10 cellular contexts compared by ENCODE assay signal in genomic region chr14:29085546-29085945, GRCh38.
DNase-seq lines count a peak whose midpoint lies in the region; ATAC-seq, FAIRE-seq and TF ChIP-seq lines count a peak whose summit lies in the region.
"Had no signal": no experiment of that assay in that cellular context is flagged by ENCODE, and none has a peak within 500 bp of the region (broad histone marks: within the 10 kb centered on the region; RNA-seq: fewer than 3 reads in every experiment).

No MANE protein-coding gene starts in this region.

- WGBS in H1 (ENCODE audit: extremely low coverage in 1 of 2, insufficient coverage in 1 of 2, insufficient read length in 1 of 2, insufficient replicate concordance in 2 of 2, low coverage in 1 of 2, low lambda C conversion rate in 2 of 2, missing lambda C conversion rate in 1 of 2), 2 experiments = 26% methylated on average over 3 of the region's 3 CpGs; no CpG with 5 or more reads in 1 of the 2 experiments
- 13 to 35% (median 19%) methylated on average over 3 of the region's 3 CpGs for WGBS in spleen, 5 donors

- no peak overlapping the region for H2BK5ac ChIP-seq in H1 (ENCODE audit: low read depth, low read length)

- no peaks in the 10 kb centered on the region for H3K23me2 ChIP-seq in H1 (ENCODE audit: low read depth, low read length)

- no peak overlapping the region for H2BK12ac ChIP-seq in H1 (ENCODE audit: low read depth, low read length)

- H3K18ac ChIP-seq in H1 (ENCODE audit: extremely low read depth, low read length) = no peak overlapping the region

- no peak overlapping the region for H2AK5ac ChIP-seq in H1 (ENCODE audit: low read depth, low read length)

- H3K27ac ChIP-seq in H1 (ENCODE audit: low read depth, low read length) = no peak overlapping the region
- no peak overlapping the region for H3K27ac ChIP-seq in osteoblast (ENCODE audit: low read depth, low read length)
- no peak overlapping the region for H3K27ac ChIP-seq in spleen

- H3K27me3 ChIP-seq in H1 (replicated peaks in 1 of 4; ENCODE audit: control insufficient read depth in 3 of 4, extremely low read depth in 1 of 4, insufficient read depth in 3 of 4, low read length in 3 of 4) = no peaks in the 10 kb centered on the region
- H3K27me3 ChIP-seq in osteoblast (ENCODE audit: insufficient read depth, low read length) = no peaks in the 10 kb centered on the region
- no peaks in the 10 kb centered on the region for H3K27me3 ChIP-seq in spleen (replicated peaks in 1 of 7)

- H2AFZ ChIP-seq in H1 (ENCODE audit: low read length) (no peak overlapping the region), osteoblast (ENCODE audit: low read length) (no peak overlapping the region)

- FAIRE-seq in H1 (lab: Jason Lieb, UNC) = peak; percentile 96
- FAIRE-seq: GM12891 had no signal

- POLR2A ChIA-PET in H1 (lab: Charles Lee; ENCODE audit: partially characterized antibody) = interaction anchor here (0.5 to 0.6 kb wide), 2 partner anchors 83 to 1172 kb away, joined by 3 read pairs; no protein-coding TSS in a partner anchor

- no peak overlapping the region for H4K91ac ChIP-seq in H1 (replicated peaks; ENCODE audit: insufficient read length, low read length)

- H3K9ac ChIP-seq in H1 (replicated peaks in 1 of 4; ENCODE audit: extremely low read depth in 1 of 4, low read depth in 3 of 4, low read length in 3 of 4) = no peak overlapping the region

- no peaks in the 10 kb centered on the region for H3K9me3 ChIP-seq in H1 (ENCODE audit: insufficient read depth in 2 of 2, low read depth in 1 of 2, low read length in 1 of 2)
- H3K9me3 ChIP-seq in osteoblast (ENCODE audit: low read depth, low read length) = no peaks in the 10 kb centered on the region
- peaks cover 0 to 11% (median 3%) of the 10 kb centered on the region in 8 donors for H3K9me3 ChIP-seq in spleen

- peak; percentile 26 to 28; a peak in 2 of 4 replicates for TF ChIP-seq RAD21 in H1 (IDR thresholded peaks at IDR 0.05 in 1 of 2, conservative IDR thresholded peaks at IDR 0.05 in 1 of 2; ENCODE audit: low read depth in 2 of 2, low read length in 2 of 2)

- intact Hi-C loops in spleen (cut with DNase I; ENCODE audit: low total_unique reads) = no loop called here

- H2BK20ac ChIP-seq in H1 (ENCODE audit: low read length) = no peak overlapping the region

- H4K5ac ChIP-seq in H1 (ENCODE audit: insufficient read length, low read depth, low read length) = no peak overlapping the region

- no peak overlapping the region for H3K56ac ChIP-seq in H1 (replicated peaks; ENCODE audit: insufficient read length, low read depth, low read length)

- H2BK120ac ChIP-seq in H1 (replicated peaks; ENCODE audit: low read depth, low read length) = no peak overlapping the region

- no peak overlapping the region for H3K4ac ChIP-seq in H1 (replicated peaks; ENCODE audit: insufficient read length, low read depth, low read length)

- ATAC-seq in GM18508 (IDR thresholded peaks at IDR 0.05; ENCODE audit: insufficient read depth, unreplicated experiment) = peak; percentile 63
- no peak for ATAC-seq in HG02610 (IDR thresholded peaks at IDR 0.05; ENCODE audit: unreplicated experiment)

- no peaks in the 10 kb centered on the region for H3K79me2 ChIP-seq in H1 (ENCODE audit: control insufficient read depth in 1 of 2, insufficient read depth in 2 of 2, low read length in 2 of 2)
- H3K79me2 ChIP-seq in osteoblast (ENCODE audit: insufficient read depth, low read length) = no peaks in the 10 kb centered on the region

- H3K4me1 ChIP-seq in H1 (replicated peaks in 1 of 4; ENCODE audit: control insufficient read depth in 3 of 4, insufficient read depth in 4 of 4, low read length in 3 of 4) = no peaks in the 10 kb centered on the region
- H3K4me1 ChIP-seq in osteoblast (ENCODE audit: insufficient read depth, low read length) = no peaks in the 10 kb centered on the region
- no peaks in the 10 kb centered on the region for H3K4me1 ChIP-seq in spleen

- DNase-seq in LoVo (ENCODE audit: low spot score) = peak; percentile 4
- DNase-seq in H1 (ENCODE audit: low read depth in 1 of 2, low spot score in 2 of 2) = peak in 1 of 2 experiments; percentile 5
- no peak for DNase-seq in osteoblast (ENCODE audit: insufficient read length, low spot score, missing footprints)
- DNase-seq in spleen = no peak
- DNase-seq in hepatic stellate cell (ENCODE audit: low spot score) = no peak
- DNase-seq: activated B cell treated with CpG ODN at 0.5 μM for 24 hours; activated naive CD4-positive, alpha-beta T cell treated with anti-CD3 and anti-CD28 coated beads, Interleukin-2, amount 50 U/mL, for 16 hours had no signal

- H3K23ac ChIP-seq in H1 (ENCODE audit: insufficient read length) = no peak overlapping the region

- no peak for TF ChIP-seq POLR2A in H1 (IDR thresholded peaks at IDR 0.05; ENCODE audit: control extremely low read depth in 1 of 2, low read depth in 2 of 2, low read length in 2 of 2)
- TF ChIP-seq POLR2A in spleen (IDR thresholded peaks at IDR 0.05) = no peak

- H3K4me2 ChIP-seq in H1 (ENCODE audit: insufficient read depth in 1 of 2, low read depth in 2 of 2, low read length in 2 of 2) = no peak overlapping the region
- no peak overlapping the region for H3K4me2 ChIP-seq in osteoblast (ENCODE audit: insufficient read depth, low read length)

- H2BK15ac ChIP-seq in H1 (ENCODE audit: low read length) = no peak overlapping the region

- CTCF ChIA-PET in H1 (lab: Charles Lee; ENCODE audit: partially characterized antibody) = interaction anchor here (0.7 to 2.1 kb wide), 9 partner anchors 9 to 130 kb away, joined by 3 to 6 read pairs (median 3); no protein-coding TSS in a partner anchor

- peak in 2 of 3 experiments; percentile 36 to 67; a peak in 2 of 4 replicates for TF ChIP-seq CTCF in H1 (IDR thresholded peaks at IDR 0.05; ENCODE audit: control extremely low read depth in 1 of 3, insufficient read depth in 1 of 3, low read depth in 1 of 3, low read length in 3 of 3)
- peak; percentile 41 for TF ChIP-seq CTCF in osteoblast (IDR thresholded peaks at IDR 0.05; ENCODE audit: extremely low read depth, low read depth, low read length)
- TF ChIP-seq CTCF in spleen (IDR thresholded peaks at IDR 0.05 in 8 of 11, conservative IDR thresholded peaks at IDR 0.05 in 3 of 11) = peak in 1 of 11 experiments; percentile 9

- H3K79me1 ChIP-seq in H1 (ENCODE audit: low read depth, low read length) = no peaks in the 10 kb centered on the region

- H4K8ac ChIP-seq in H1 (ENCODE audit: extremely low read depth, insufficient read depth, low read length) = no peak overlapping the region

- H3K36me3 ChIP-seq in H1 (ENCODE audit: control insufficient read depth in 2 of 4, insufficient read depth in 4 of 4, low read length in 3 of 4) (no peaks in the 10 kb centered on the region), osteoblast (ENCODE audit: insufficient read depth, low read length) (no peaks in the 10 kb centered on the region), spleen (no peaks in the 10 kb centered on the region)

- TF ChIP-seq EP300 in H1 (IDR thresholded peaks at IDR 0.05; ENCODE audit: borderline replicate concordance in 1 of 2, low read depth in 2 of 2, low read length in 2 of 2) = no peak

- no peak overlapping the region for H3K14ac ChIP-seq in H1 (ENCODE audit: insufficient read length)

- no peak overlapping the region for H3K4me3 ChIP-seq in H1 (ENCODE audit: extremely low read depth in 1 of 4, insufficient read depth in 2 of 4, low read depth in 3 of 4, low read length in 4 of 4)
- H3K4me3 ChIP-seq in osteoblast (ENCODE audit: insufficient read depth, low read length) = no peak overlapping the region
- H3K4me3 ChIP-seq in spleen = no peak overlapping the region

- H4K20me1 ChIP-seq in H1 (replicated peaks in 1 of 2; ENCODE audit: control insufficient read depth in 1 of 2, insufficient read depth in 2 of 2, low read length in 2 of 2) (no peaks in the 10 kb centered on the region), osteoblast (ENCODE audit: insufficient read depth, low read length) (no peaks in the 10 kb centered on the region)

TF ChIP-seq in H1, 55 proteins besides CTCF, POLR2A, EP300 and RAD21 (continues in another document):
- TF ChIP-seq TCF12 (IDR thresholded peaks at IDR 0.05; ENCODE audit: low read depth, low read length) (no peak), RXRA (IDR thresholded peaks at IDR 0.05; ENCODE audit: insufficient read depth, low read depth, low read length) (no peak), CBX8 (IDR thresholded peaks at IDR 0.05; ENCODE audit: borderline replicate concordance, low read depth, low read length) (no peak), TAF7 (optimal IDR thresholded peaks at IDR 0.05; ENCODE audit: borderline replicate concordance, low read depth, low read length) (no peak), RFX5 (IDR thresholded peaks at IDR 0.05; ENCODE audit: borderline replicate concordance, low read depth, low read length) (no peak), CEBPB (IDR thresholded peaks at IDR 0.05; ENCODE audit: low read depth, low read length) (no peak), CHD2 (IDR thresholded peaks at IDR 0.05; ENCODE audit: low read length) (no peak), POU5F1 (IDR thresholded peaks at IDR 0.05; ENCODE audit: low read depth, low read length) (no peak), GABPA (IDR thresholded peaks at IDR 0.05; ENCODE audit: borderline replicate concordance, insufficient read depth, low read length) (no peak), BRCA1 (IDR thresholded peaks at IDR 0.05; ENCODE audit: low read depth, low read length) (no peak), BCL11A (IDR thresholded peaks at IDR 0.05; ENCODE audit: low read depth in 2 of 2, low read length in 2 of 2) (no peak), JUN (IDR thresholded peaks at IDR 0.05; ENCODE audit: low read depth, low read length) (no peak), ATF2 (IDR thresholded peaks at IDR 0.05; ENCODE audit: low read length) (no peak), TAF1 (IDR thresholded peaks at IDR 0.05; ENCODE audit: low read depth, low read length) (no peak)
- TF ChIP-seq, protein P1, sequence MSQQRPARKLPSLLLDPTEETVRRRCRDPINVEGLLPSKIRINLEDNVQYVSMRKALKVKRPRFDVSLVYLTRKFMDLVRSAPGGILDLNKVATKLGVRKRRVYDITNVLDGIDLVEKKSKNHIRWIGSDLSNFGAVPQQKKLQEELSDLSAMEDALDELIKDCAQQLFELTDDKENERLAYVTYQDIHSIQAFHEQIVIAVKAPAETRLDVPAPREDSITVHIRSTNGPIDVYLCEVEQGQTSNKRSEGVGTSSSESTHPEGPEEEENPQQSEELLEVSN (IDR thresholded peaks at IDR 0.05) = no peak
